ENCODE assay signal across 1 cellular context in genomic region chr4:77174426-77174825, GRCh38.
TF ChIP-seq lines count a peak whose summit lies in the region.

No MANE protein-coding gene starts in this region.

TF ChIP-seq in GM23338, 12 proteins besides CTCF, POLR2A, EP300 and RAD21 (continued from another document):
- no peak for TF ChIP-seq REST (IDR thresholded peaks at IDR 0.05; ENCODE audit: unreplicated experiment)
- no peak for TF ChIP-seq POLR2AphosphoS5 (IDR thresholded peaks at IDR 0.05; ENCODE audit: low read depth)
- no peak for TF ChIP-seq EZH2phosphoT487 (IDR thresholded peaks at IDR 0.05; ENCODE audit: unreplicated experiment)
- TF ChIP-seq CREB1 (CRISPR knock-in tag; IDR thresholded peaks at IDR 0.05; ENCODE audit: low read depth), result no peak
- TF ChIP-seq, protein P1, sequence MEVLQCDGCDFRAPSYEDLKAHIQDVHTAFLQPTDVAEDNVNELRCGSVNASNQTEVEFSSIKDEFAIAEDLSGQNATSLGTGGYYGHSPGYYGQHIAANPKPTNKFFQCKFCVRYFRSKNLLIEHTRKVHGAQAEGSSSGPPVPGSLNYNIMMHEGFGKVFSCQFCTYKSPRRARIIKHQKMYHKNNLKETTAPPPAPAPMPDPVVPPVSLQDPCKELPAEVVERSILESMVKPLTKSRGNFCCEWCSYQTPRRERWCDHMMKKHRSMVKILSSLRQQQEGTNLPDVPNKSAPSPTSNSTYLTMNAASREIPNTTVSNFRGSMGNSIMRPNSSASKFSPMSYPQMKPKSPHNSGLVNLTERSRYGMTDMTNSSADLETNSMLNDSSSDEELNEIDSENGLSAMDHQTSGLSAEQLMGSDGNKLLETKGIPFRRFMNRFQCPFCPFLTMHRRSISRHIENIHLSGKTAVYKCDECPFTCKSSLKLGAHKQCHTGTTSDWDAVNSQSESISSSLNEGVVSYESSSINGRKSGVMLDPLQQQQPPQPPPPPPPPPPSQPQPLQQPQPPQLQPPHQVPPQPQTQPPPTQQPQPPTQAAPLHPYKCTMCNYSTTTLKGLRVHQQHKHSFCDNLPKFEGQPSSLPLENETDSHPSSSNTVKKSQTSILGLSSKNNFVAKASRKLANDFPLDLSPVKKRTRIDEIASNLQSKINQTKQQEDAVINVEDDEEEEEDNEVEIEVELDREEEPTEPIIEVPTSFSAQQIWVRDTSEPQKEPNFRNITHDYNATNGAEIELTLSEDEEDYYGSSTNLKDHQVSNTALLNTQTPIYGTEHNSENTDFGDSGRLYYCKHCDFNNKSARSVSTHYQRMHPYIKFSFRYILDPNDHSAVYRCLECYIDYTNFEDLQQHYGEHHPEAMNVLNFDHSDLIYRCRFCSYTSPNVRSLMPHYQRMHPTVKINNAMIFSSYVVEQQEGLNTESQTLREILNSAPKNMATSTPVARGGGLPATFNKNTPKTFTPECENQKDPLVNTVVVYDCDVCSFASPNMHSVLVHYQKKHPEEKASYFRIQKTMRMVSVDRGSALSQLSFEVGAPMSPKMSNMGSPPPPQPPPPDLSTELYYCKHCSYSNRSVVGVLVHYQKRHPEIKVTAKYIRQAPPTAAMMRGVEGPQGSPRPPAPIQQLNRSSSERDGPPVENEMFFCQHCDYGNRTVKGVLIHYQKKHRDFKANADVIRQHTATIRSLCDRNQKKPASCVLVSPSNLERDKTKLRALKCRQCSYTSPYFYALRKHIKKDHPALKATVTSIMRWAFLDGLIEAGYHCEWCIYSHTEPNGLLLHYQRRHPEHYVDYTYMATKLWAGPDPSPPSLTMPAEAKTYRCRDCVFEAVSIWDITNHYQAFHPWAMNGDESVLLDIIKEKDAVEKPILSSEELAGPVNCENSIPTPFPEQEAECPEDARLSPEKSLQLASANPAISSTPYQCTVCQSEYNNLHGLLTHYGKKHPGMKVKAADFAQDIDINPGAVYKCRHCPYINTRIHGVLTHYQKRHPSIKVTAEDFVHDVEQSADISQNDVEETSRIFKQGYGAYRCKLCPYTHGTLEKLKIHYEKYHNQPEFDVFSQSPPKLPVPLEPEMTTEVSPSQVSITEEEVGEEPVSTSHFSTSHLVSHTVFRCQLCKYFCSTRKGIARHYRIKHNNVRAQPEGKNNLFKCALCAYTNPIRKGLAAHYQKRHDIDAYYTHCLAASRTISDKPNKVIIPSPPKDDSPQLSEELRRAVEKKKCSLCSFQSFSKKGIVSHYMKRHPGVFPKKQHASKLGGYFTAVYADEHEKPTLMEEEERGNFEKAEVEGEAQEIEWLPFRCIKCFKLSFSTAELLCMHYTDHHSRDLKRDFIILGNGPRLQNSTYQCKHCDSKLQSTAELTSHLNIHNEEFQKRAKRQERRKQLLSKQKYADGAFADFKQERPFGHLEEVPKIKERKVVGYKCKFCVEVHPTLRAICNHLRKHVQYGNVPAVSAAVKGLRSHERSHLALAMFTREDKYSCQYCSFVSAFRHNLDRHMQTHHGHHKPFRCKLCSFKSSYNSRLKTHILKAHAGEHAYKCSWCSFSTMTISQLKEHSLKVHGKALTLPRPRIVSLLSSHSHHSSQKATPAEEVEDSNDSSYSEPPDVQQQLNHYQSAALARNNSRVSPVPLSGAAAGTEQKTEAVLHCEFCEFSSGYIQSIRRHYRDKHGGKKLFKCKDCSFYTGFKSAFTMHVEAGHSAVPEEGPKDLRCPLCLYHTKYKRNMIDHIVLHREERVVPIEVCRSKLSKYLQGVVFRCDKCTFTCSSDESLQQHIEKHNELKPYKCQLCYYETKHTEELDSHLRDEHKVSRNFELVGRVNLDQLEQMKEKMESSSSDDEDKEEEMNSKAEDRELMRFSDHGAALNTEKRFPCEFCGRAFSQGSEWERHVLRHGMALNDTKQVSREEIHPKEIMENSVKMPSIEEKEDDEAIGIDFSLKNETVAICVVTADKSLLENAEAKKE (CRISPR knock-in tag; IDR thresholded peaks at IDR 0.05), result no peak
